Comparison of ENCODE assay signal across 8 cellular contexts in genomic region chr3:106176734-106177133, GRCh38.
A peak's percentile ranks its signal among the peaks of the same experiment; 100 is the strongest.
DNase-seq lines count a peak whose midpoint lies in the region; ATAC-seq and TF ChIP-seq lines count a peak whose summit lies in the region.

No MANE protein-coding gene starts in this region.

- no peak for TF ChIP-seq CTCF in cardiac fibroblast (IDR thresholded peaks at IDR 0.05; ENCODE audit: low read depth, low read length)
- TF ChIP-seq CTCF in uterus (IDR thresholded peaks at IDR 0.05) = no peak

- peak; percentile 77 for ATAC-seq in GM18508 (IDR thresholded peaks at IDR 0.05; ENCODE audit: insufficient read depth, unreplicated experiment)
- ATAC-seq in HG02884 (IDR thresholded peaks at IDR 0.05; ENCODE audit: unreplicated experiment) = peak; percentile 86

- intact Hi-C loops in uterus (cut with DNase I; ENCODE audit: low total_unique reads) = no loop called here

- in situ Hi-C loops in SK-MEL-5 (cut with HindIII; ENCODE audit: low pct_unique_long_range_greater_than_20kb, low sequenced_read_pairs) = no loop called here
- in situ Hi-C loops in G401 (cut with HindIII; ENCODE audit: low sequenced_read_pairs) = no loop called here

- no peaks in the 10 kb centered on the region for H3K4me1 ChIP-seq in uterus

- H3K27me3 ChIP-seq in uterus = no peaks in the 10 kb centered on the region

- no peak overlapping the region for H3K4me3 ChIP-seq in cardiac fibroblast (replicated peaks in 1 of 2; ENCODE audit: low read depth in 2 of 2, low read length in 2 of 2)
- no peak overlapping the region for H3K4me3 ChIP-seq in uterus

- H3K27ac ChIP-seq in uterus = no peak overlapping the region

- TF ChIP-seq POLR2A in uterus (IDR thresholded peaks at IDR 0.05) = no peak

- no peaks in the 10 kb centered on the region for H3K36me3 ChIP-seq in uterus

- DNase-seq in SK-MEL-5 (ENCODE audit: low read depth, low spot score) (peak; percentile 91), cardiac fibroblast (ENCODE audit: low read depth in 2 of 2) (peak; percentile 21 to 36), G401 (ENCODE audit: low spot score) (no peak), uterus (no peak), NCI-H146 treated with DMSO at 0.1 percent for 48 hours (lab: John Stamatoyannopoulos, UW; ENCODE audit: unreplicated experiment) (no peak)
- peak; percentile 11 for DNase-seq in stimulated activated CD8-positive, alpha-beta memory T cell treated with anti-CD3 and anti-CD28 coated beads, Interleukin-15, amount 100 ng/mL, for 1 hour (ENCODE audit: low read depth)

- H3K9me3 ChIP-seq in uterus = no peaks in the 10 kb centered on the region

Comparison
In these comparisons a context has a peak if more than half of its experiments do, and no peak if none do; other contexts are left out.
1. DNase-seq: peak in SK-MEL-5 (single experiment), cardiac fibroblast (2 of 2) and stimulated activated CD8-positive, alpha-beta memory T cell treated with anti-CD3 and anti-CD28 coated beads, Interleukin-15, amount 100 ng/mL, for 1 hour (single experiment); none in G401 (single experiment), uterus (0 of 2) and NCI-H146 treated with DMSO at 0.1 percent for 48 hours (single experiment).